Comparison of ENCODE assay signal across 8 cellular contexts in genomic region chr7:149209518-149210269, GRCh38. TPM values are rescaled to one million over a fixed set of nuclear protein-coding genes. Genes with fewer than 3 reads are reported as not detected.
DNase-seq lines count a peak whose midpoint lies in the region; ATAC-seq, FAIRE-seq and TF ChIP-seq lines count a peak whose summit lies in the region.

No MANE protein-coding gene starts in this region.

- peaks cover 86% of the 10 kb centered on the region for H3K36me3 ChIP-seq in upper lobe of right lung

- peaks cover 0 to 87% (median 19%) of the 10 kb centered on the region in 3 donors for H3K36me3 Mint-ChIP-seq in naive thymus-derived CD8-positive, alpha-beta T cell

- H3K27me3 ChIP-seq in upper lobe of right lung, result no peaks in the 10 kb centered on the region

- intact Hi-C loops in upper lobe of right lung (cut with DNase I), result no loop called here

- H3K27me3 Mint-ChIP-seq in naive thymus-derived CD8-positive, alpha-beta T cell, result no peaks in the 10 kb centered on the region

- peak; percentile 47 for FAIRE-seq in GM12891 (lab: Jason Lieb, UNC)

- no peak overlapping the region for H3K27ac ChIP-seq in upper lobe of right lung

- H3K4me3 Mint-ChIP-seq in naive thymus-derived CD8-positive, alpha-beta T cell, result no peak overlapping the region

- DNase-seq in A172 (ENCODE audit: low spot score) (peak; percentile 85), GM12891 (ENCODE audit: insufficient read length, low spot score) (peak; percentile 58), LNCaP clone FGC (ENCODE audit: low read depth) (no peak), choroid plexus epithelial cell (ENCODE audit: low read depth) (peak; percentile 88), upper lobe of right lung (no peak), NCI-H128 (lab: John Stamatoyannopoulos, UW; ENCODE audit: unreplicated experiment) (no peak)
- DNase-seq in activated CD4-positive, CD25-positive, alpha-beta regulatory T cell treated with anti-CD3 and anti-CD28 coated beads, Interleukin-2, amount 50 U/mL, for 72 hours, result peak; percentile 68
- DNase-seq in naive thymus-derived CD8-positive, alpha-beta T cell, result peak in 9 of 10 donors; percentile 20 to 53 (median 40)

- H3K9me3 ChIP-seq in upper lobe of right lung, result no peaks in the 10 kb centered on the region

- peak overlapping the region in 2 of 10 donors; percentile 49 to 51 for H3K27ac Mint-ChIP-seq in naive thymus-derived CD8-positive, alpha-beta T cell

- H3K9me3 Mint-ChIP-seq in naive thymus-derived CD8-positive, alpha-beta T cell, result no peaks in the 10 kb centered on the region

- H3K4me1 ChIP-seq in upper lobe of right lung, result no peaks in the 10 kb centered on the region

- TF ChIP-seq POLR2A in GM12891 (IDR thresholded peaks at IDR 0.05; ENCODE audit: low read depth, low read length), result no peak

- POLR2A ChIA-PET in naive thymus-derived CD8-positive, alpha-beta T cell (lab: Charles Lee), result interaction anchor here (0.6 kb wide), 1 partner anchor 22 kb away, joined by 3 read pairs; no protein-coding TSS in a partner anchor

- H3K4me1 Mint-ChIP-seq in naive thymus-derived CD8-positive, alpha-beta T cell, result peaks cover 0 to 7% (median 6%) of the 10 kb centered on the region in 4 donors

- TF ChIP-seq CTCF in LNCaP clone FGC (IDR thresholded peaks at IDR 0.05; ENCODE audit: control insufficient read depth, extremely low read depth, insufficient read depth), result peak; percentile 50
- peak; percentile 92 for TF ChIP-seq CTCF in choroid plexus epithelial cell (conservative IDR thresholded peaks at IDR 0.05; ENCODE audit: low read depth, low read length)
- TF ChIP-seq CTCF in upper lobe of right lung (IDR thresholded peaks at IDR 0.05), result peak; percentile 49

- peak; percentile 65 to 72 for ATAC-seq in naive thymus-derived CD8-positive, alpha-beta T cell
- ATAC-seq in upper lobe of right lung, result peak; percentile 57

- H3K4me3 ChIP-seq in LNCaP clone FGC (ENCODE audit: low read depth, low read length) (no peak overlapping the region), choroid plexus epithelial cell (ENCODE audit: low read depth, low read length) (no peak overlapping the region), upper lobe of right lung (no peak overlapping the region)

TF ChIP-seq in GM12891, 5 proteins besides CTCF, POLR2A, EP300 and RAD21:
- TF ChIP-seq POU2F2 (IDR thresholded peaks at IDR 0.05; ENCODE audit: low read depth, low read length) (no peak), TAF1 (IDR thresholded peaks at IDR 0.05; ENCODE audit: low read depth, low read length) (no peak), POLR2AphosphoS5 (IDR thresholded peaks at IDR 0.05; ENCODE audit: low read depth, low read length) (no peak), PAX5 (IDR thresholded peaks at IDR 0.05; ENCODE audit: insufficient read depth, low read length, severe bottlenecking) (no peak), SPI1 (IDR thresholded peaks at IDR 0.05; ENCODE audit: low read depth, low read length) (no peak)
TF ChIP-seq in GM12891: peak in this region for 0.

RNA-seq across cellular contexts. Expression of gene ZNF282, which starts 14.3 kb away (rescaled TPM):
- total RNA-seq in A172 (2014; rRNA removed; shearing (Covaris generic)), result 18.0 and 19.1 TPM in 2 replicates
- 13.6 TPM for polyA plus RNA-seq in GM12891 (2012; ENCODE audit: low read depth, missing spikeins)
- total RNA-seq in naive thymus-derived CD8-positive, alpha-beta T cell, result 10 to 100 TPM; 19.1 to 19.5 TPM
- 1 to 10 TPM in 1 of 3 donors, under 1 TPM in 2; 0.66 to 1.1 (median 0.90) TPM for polyA plus RNA-seq in naive thymus-derived CD8-positive, alpha-beta T cell
- 23.3 TPM for total RNA-seq in upper lobe of right lung

RNA-seq across cellular contexts. Expression of gene ZNF212, which starts 29.8 kb away (rescaled TPM):
- total RNA-seq in A172 (2014; rRNA removed; shearing (Covaris generic)), result 2.7 and 4.0 TPM in 2 replicates
- 4.1 TPM for polyA plus RNA-seq in GM12891 (2012; ENCODE audit: low read depth, missing spikeins)
- 10 to 100 TPM; 19.2 to 19.7 TPM for total RNA-seq in naive thymus-derived CD8-positive, alpha-beta T cell
- 1 to 10 TPM; 2.9 to 8.6 (median 3.7) TPM for polyA plus RNA-seq in naive thymus-derived CD8-positive, alpha-beta T cell
- 10.2 TPM for total RNA-seq in upper lobe of right lung

RNA-seq across cellular contexts. Expression of gene ZNF783, which starts 52.3 kb away (rescaled TPM):
- 2.0 and 3.7 TPM in 2 replicates for total RNA-seq in A172 (2014; rRNA removed; shearing (Covaris generic))
- 4.2 TPM for polyA plus RNA-seq in GM12891 (2012; ENCODE audit: low read depth, missing spikeins)
- 10 to 100 TPM; 45.2 to 46.0 TPM for total RNA-seq in naive thymus-derived CD8-positive, alpha-beta T cell
- 1 to 10 TPM; 3.6 to 9.0 (median 6.3) TPM for polyA plus RNA-seq in naive thymus-derived CD8-positive, alpha-beta T cell
- total RNA-seq in upper lobe of right lung, result 18.8 TPM

Comparison
In these comparisons a context has a peak if more than half of its experiments do, and no peak if none do; other contexts are left out.
1. DNase-seq: peak in A172 (single experiment), GM12891 (single experiment), activated CD4-positive, CD25-positive, alpha-beta regulatory T cell treated with anti-CD3 and anti-CD28 coated beads, Interleukin-2, amount 50 U/mL, for 72 hours (single experiment), choroid plexus epithelial cell (single experiment) and naive thymus-derived CD8-positive, alpha-beta T cell (9 of 10); none in LNCaP clone FGC (single experiment), upper lobe of right lung (single experiment) and NCI-H128 (single experiment).
2. Peak in every context shown above with its lines, with median percentiles within 50 percentile points of each other: CTCF ChIP-seq.